17 cellular contexts compared by ENCODE assay signal in genomic region chr22:31127181-31127772, GRCh38. TPM values are rescaled to one million over a fixed set of nuclear protein-coding genes. Genes with fewer than 3 reads are reported as not detected.
DNase-seq lines count a peak whose midpoint lies in the region; ATAC-seq and TF ChIP-seq lines count a peak whose summit lies in the region.
"Had no signal": no experiment of that assay in that cellular context is flagged by ENCODE, and none has a peak within 500 bp of the region (broad histone marks: within the 10 kb centered on the region; RNA-seq: fewer than 3 reads in every experiment).

No MANE protein-coding gene starts in this region.

- peaks cover 18 to 30% of the 10 kb centered on the region in 2 experiments for H3K4me1 Mint-ChIP-seq in H9

- peaks cover 5% of the 10 kb centered on the region; the same call in 1 of the 2 replicates for H3K4me1 ChIP-seq in H9 (ENCODE audit: insufficient read depth, low read length)
- H3K4me1 ChIP-seq in iPS-18a (ENCODE audit: control insufficient read depth, low read depth, low read length), result peaks cover 15% of the 10 kb centered on the region
- H3K4me1 ChIP-seq in thyroid gland, result peaks cover 72 to 76% of the 10 kb centered on the region in 2 donors

- H2AK5ac ChIP-seq in H9 (ENCODE audit: insufficient read length, low read length), result no peak overlapping the region

- H4K8ac ChIP-seq in H9 (replicated peaks; ENCODE audit: insufficient read length, low read depth, low read length), result no peak overlapping the region

- peak overlapping the region in 2 of 3 experiments; percentile 65 to 70; a peak in 3 of 7 replicates for H3K27ac Mint-ChIP-seq in H9
- H3K27ac Mint-ChIP-seq: activated CD4-positive, alpha-beta memory T cell treated with anti-CD3 and anti-CD28 coated beads for 36 hours; activated T-helper 1 cell treated with anti-CD3 and anti-CD28 coated beads, Interleukin-12 subunit alpha, Interleukin-12 subunit beta, Interleukin-2, Interleukin-4 antibody, amounts not matched to agents 30 ng/mL and 10 ng/mL and 1 ng/mL, durations not matched to agents 14 hours and 24 hours and 36 hours had no signal

- no peak overlapping the region for H3K56ac ChIP-seq in H9 (ENCODE audit: insufficient read length, low read depth, low read length)

- no peaks in the 10 kb centered on the region for H4K20me1 ChIP-seq in H9 (ENCODE audit: control insufficient read depth, insufficient read depth, insufficient read length)

- no peaks in the 10 kb centered on the region for H3K9me3 Mint-ChIP-seq in H9
- H3K9me3 Mint-ChIP-seq: activated CD4-positive, alpha-beta memory T cell treated with anti-CD3 and anti-CD28 coated beads for 36 hours; activated T-helper 1 cell treated with anti-CD3 and anti-CD28 coated beads, Interleukin-12 subunit alpha, Interleukin-12 subunit beta, Interleukin-2, Interleukin-4 antibody, amounts not matched to agents 30 ng/mL and 10 ng/mL and 1 ng/mL, durations not matched to agents 14 hours and 24 hours and 36 hours had no signal

- no peaks in the 10 kb centered on the region for H3K23me2 ChIP-seq in H9 (ENCODE audit: insufficient read length, low read depth, low read length, poor library complexity, severe bottlenecking)

- H3K4ac ChIP-seq in H9 (ENCODE audit: low read depth, low read length), result no peak overlapping the region

- H3T11ph ChIP-seq in H9 (ENCODE audit: low read length), result no peak overlapping the region

- no peak overlapping the region for H4K91ac ChIP-seq in H9 (ENCODE audit: insufficient read length, low read depth, low read length)

- no peaks in the 10 kb centered on the region for H3K79me1 ChIP-seq in H9 (ENCODE audit: insufficient read depth, low read depth, low read length, poor library complexity, severe bottlenecking)

- no peaks in the 10 kb centered on the region for H3K79me2 ChIP-seq in H9 (ENCODE audit: insufficient read depth, low read length)

- no peak overlapping the region for H3K18ac ChIP-seq in H9 (ENCODE audit: insufficient read length, low read depth, low read length)

- no peak for TF ChIP-seq POLR2A in thyroid gland (IDR thresholded peaks at IDR 0.05)

- no peak overlapping the region for H2BK15ac ChIP-seq in H9 (ENCODE audit: low read depth, low read length)

- H4K5ac ChIP-seq in H9 (ENCODE audit: insufficient read length, low read depth, low read length), result no peak overlapping the region

- H3K27ac ChIP-seq in H9 (ENCODE audit: insufficient read length, low read depth, low read length) (no peak overlapping the region), iPS-18a (ENCODE audit: low read length) (no peak overlapping the region), thyroid gland (peak overlapping the region; percentile 93 to 99 (median 94))
- H3K27ac ChIP-seq: suprapubic skin had no signal

- H2BK5ac ChIP-seq in H9 (ENCODE audit: insufficient read length, low read length), result no peak overlapping the region

- no peak overlapping the region for H2BK20ac ChIP-seq in H9 (ENCODE audit: low read depth, low read length, poor library complexity, severe bottlenecking)

- H3K14ac ChIP-seq in H9 (ENCODE audit: insufficient read depth, low read length), result no peak overlapping the region

- H2BK120ac ChIP-seq in H9 (ENCODE audit: low read depth, low read length, poor library complexity, severe bottlenecking), result no peak overlapping the region

- no peak for TF ChIP-seq CTCF in H9 (conservative IDR thresholded peaks at IDR 0.05)
- no peak for TF ChIP-seq CTCF in thyroid gland (IDR thresholded peaks at IDR 0.05)

- H3K36me3 ChIP-seq in iPS-18a (ENCODE audit: control insufficient read depth, low read depth, low read length) (no peaks in the 10 kb centered on the region), thyroid gland (peaks cover 0 to 8% of the 10 kb centered on the region in 2 donors)
- H3K36me3 ChIP-seq: MG63, suprapubic skin had no signal

- no peak overlapping the region for H2BK12ac ChIP-seq in H9 (ENCODE audit: insufficient read length, low read depth, low read length)

- intact Hi-C loops in thyroid gland (cut with DNase I), result no loop called here

- peak overlapping the region in 1 of 2 experiments; percentile 44; a peak in 1 of 5 replicates for H3K4me3 Mint-ChIP-seq in H9
- H3K4me3 Mint-ChIP-seq: activated CD4-positive, alpha-beta memory T cell treated with anti-CD3 and anti-CD28 coated beads for 36 hours; activated T-helper 1 cell treated with anti-CD3 and anti-CD28 coated beads, Interleukin-12 subunit alpha, Interleukin-12 subunit beta, Interleukin-2, Interleukin-4 antibody, amounts not matched to agents 30 ng/mL and 10 ng/mL and 1 ng/mL, durations not matched to agents 14 hours and 24 hours and 36 hours had no signal

- no CpG with 5 or more reads among the region's 19 CpGs for WGBS in H9 (ENCODE audit: extremely low coverage, insufficient read length, low lambda C conversion rate)
- 50 to 59% methylated on average over 19 of the region's 19 CpGs for WGBS in thyroid gland, 2 donors

- DNase-seq in H9, result peak; percentile 95
- DNase-seq in SK-N-DZ (ENCODE audit: low spot score), result peak; percentile 88
- DNase-seq in thyroid gland, result peak; percentile 66 to 67
- DNase-seq in medulla oblongata (ENCODE audit: extremely low spot score), result no peak
- no peak for DNase-seq in T-helper 9 cell
- DNase-seq: activated CD4-positive, alpha-beta memory T cell treated with anti-CD3 and anti-CD28 coated beads for 36 hours; MG63; midbrain; NCI-H2081 treated with DMSO at 0.1 percent for 48 hours; NCI-H526 treated with DMSO at 0.1 percent for 48 hours; occipital lobe; stimulated activated CD4-positive, alpha-beta T cell treated with anti-CD3 and anti-CD28 coated beads, Interleukin-2, amount 100 ng/mL, for 24 hours had no signal

- H3K27me3 ChIP-seq in H9 (ENCODE audit: insufficient read depth, low read length), result no peaks in the 10 kb centered on the region
- H3K27me3 ChIP-seq in iPS-18a (ENCODE audit: control insufficient read depth, insufficient read depth, low read length), result no peaks in the 10 kb centered on the region
- no peaks in the 10 kb centered on the region for H3K27me3 ChIP-seq in thyroid gland
- H3K27me3 ChIP-seq: MG63, suprapubic skin had no signal

- peaks cover 6% of the 10 kb centered on the region for H3K27me3 Mint-ChIP-seq in H9 (ENCODE audit: low read depth)

- no peak overlapping the region for H2AFZ ChIP-seq in H9 (ENCODE audit: low read length)

- H3K9me3 ChIP-seq in H9 (ENCODE audit: control insufficient read depth, low read depth, low read length) (no peaks in the 10 kb centered on the region), iPS-18a (ENCODE audit: control insufficient read depth, low read depth, low read length) (no peaks in the 10 kb centered on the region), thyroid gland (no peaks in the 10 kb centered on the region)
- H3K9me3 ChIP-seq: MG63, suprapubic skin had no signal

- H3K4me2 ChIP-seq in H9 (ENCODE audit: insufficient read depth, insufficient read length, low read length), result peak overlapping the region; percentile 11

- ATAC-seq in GM19351 (IDR thresholded peaks at IDR 0.05; ENCODE audit: unreplicated experiment), result no peak
- ATAC-seq: sciatic nerve had no signal

- peak overlapping the region; percentile 24 for H3K4me3 ChIP-seq in iPS-18a (ENCODE audit: low read length)
- no peak overlapping the region for H3K4me3 ChIP-seq in thyroid gland (replicated peaks in 1 of 3)
- H3K4me3 ChIP-seq: MG63, suprapubic skin had no signal

- no peak overlapping the region for H3K9ac ChIP-seq in H9 (ENCODE audit: extremely low read depth, insufficient read length, low read length)
- no peak overlapping the region for H3K9ac ChIP-seq in iPS-18a (ENCODE audit: low read length)

- H3K23ac ChIP-seq in H9 (ENCODE audit: insufficient read length, low read depth, low read length), result no peak overlapping the region

- no peaks in the 10 kb centered on the region for H3K36me3 Mint-ChIP-seq in H9 (ENCODE audit: insufficient read depth in 1 of 3, low read depth in 3 of 3)
- H3K36me3 Mint-ChIP-seq: activated CD4-positive, alpha-beta memory T cell treated with anti-CD3 and anti-CD28 coated beads for 36 hours had no signal

RNA-seq across cellular contexts. Expression of gene INPP5J, which starts 4.5 kb away (rescaled TPM):
- 4.7 and 4.9 TPM in 2 replicates for total RNA-seq in H9 (2021)
- 8.2 and 9.5 TPM in 2 replicates for polyA plus RNA-seq in SK-N-DZ (2014; cell fraction: cytosol; rRNA removed)
- polyA plus RNA-seq in SK-N-DZ (2014; cell fraction: nucleus; rRNA removed), result 10.4 and 14.3 TPM in 2 replicates
- 100 to 1,000 TPM; 180 to 665 (median 442) TPM for total RNA-seq in thyroid gland
- total RNA-seq: activated T-helper 1 cell treated with anti-CD3 and anti-CD28 coated beads, Interleukin-12 subunit alpha, Interleukin-12 subunit beta, Interleukin-2, Interleukin-4 antibody, amounts not matched to agents 30 ng/mL and 10 ng/mL and 1 ng/mL, durations not matched to agents 14 hours and 24 hours and 36 hours had no signal

RNA-seq across cellular contexts. Expression of gene PLA2G3, which starts 13.0 kb away (rescaled TPM):
- total RNA-seq in H9 (2021), result 8.2 and 8.3 TPM in 2 replicates
- polyA plus RNA-seq in SK-N-DZ (2014; cell fraction: cytosol; rRNA removed), result 13.6 and 14.3 TPM in 2 replicates
- 22.7 and 26.2 TPM in 2 replicates for polyA plus RNA-seq in SK-N-DZ (2014; cell fraction: nucleus; rRNA removed)
- 1 to 10 TPM in 1 of 4 donors, under 1 TPM in 2, not detected in 1; 0.22 to 1.9 (median 0.83) TPM for total RNA-seq in thyroid gland
- total RNA-seq: activated CD4-positive, alpha-beta memory T cell treated with anti-CD3 and anti-CD28 coated beads for 36 hours; activated T-helper 1 cell treated with anti-CD3 and anti-CD28 coated beads, Interleukin-12 subunit alpha, Interleukin-12 subunit beta, Interleukin-2, Interleukin-4 antibody, amounts not matched to agents 30 ng/mL and 10 ng/mL and 1 ng/mL, durations not matched to agents 14 hours and 24 hours and 36 hours; occipital lobe; sciatic nerve had no signal

RNA-seq across cellular contexts. Expression of gene SELENOM, which starts 19.9 kb away (rescaled TPM):
- total RNA-seq in H9 (2021), result 18.6 and 20.1 TPM in 2 replicates
- 29.5 and 57.4 TPM in 2 replicates for polyA plus RNA-seq in SK-N-DZ (2014; cell fraction: cytosol; rRNA removed)
- polyA plus RNA-seq in SK-N-DZ (2014; cell fraction: nucleus; rRNA removed), result 34.0 and 36.9 TPM in 2 replicates
- 100 to 1,000 TPM; 208 to 501 (median 314) TPM for total RNA-seq in thyroid gland

RNA-seq across cellular contexts. Expression of gene RNF185, which starts 32.7 kb away (rescaled TPM):
- total RNA-seq in H9 (2021), result 21.3 and 24.3 TPM in 2 replicates
- polyA plus RNA-seq in SK-N-DZ (2014; cell fraction: cytosol; rRNA removed), result 32.7 and 34.9 TPM in 2 replicates
- 20.3 and 22.1 TPM in 2 replicates for polyA plus RNA-seq in SK-N-DZ (2014; cell fraction: nucleus; rRNA removed)
- 10 to 100 TPM; 56.0 to 63.1 (median 58.1) TPM for total RNA-seq in thyroid gland

RNA-seq across cellular contexts. Expression of gene SMTN, which starts 46.2 kb away (rescaled TPM):
- total RNA-seq in H9 (2021), result 21.1 and 23.4 TPM in 2 replicates
- polyA plus RNA-seq in SK-N-DZ (2014; cell fraction: cytosol; rRNA removed), result 14.0 and 14.8 TPM in 2 replicates
- polyA plus RNA-seq in SK-N-DZ (2014; cell fraction: nucleus; rRNA removed), result 28.4 and 31.0 TPM in 2 replicates
- 10 to 100 TPM; 46.2 to 60.3 (median 54.2) TPM for total RNA-seq in thyroid gland

Comparison
In these comparisons a context has a peak if more than half of its experiments do, and no peak if none do; other contexts are left out.
1. DNase-seq: peak in H9 (single experiment), SK-N-DZ (single experiment) and thyroid gland (2 of 2); none in medulla oblongata (single experiment) and T-helper 9 cell (single experiment).
2. H3K27ac ChIP-seq: peak in thyroid gland (3 of 3); none in H9 (single experiment) and iPS-18a (single experiment).
3. RNA of gene INPP5J, which starts 4.5 kb away (total RNA-seq): 180 to 665 TPM in thyroid gland; 4.7 to 4.9 TPM in H9; every median in the first group is over 10 times any median in the second.